ENCODE assay signal across 15 cellular contexts in the genomic region with DNA sequence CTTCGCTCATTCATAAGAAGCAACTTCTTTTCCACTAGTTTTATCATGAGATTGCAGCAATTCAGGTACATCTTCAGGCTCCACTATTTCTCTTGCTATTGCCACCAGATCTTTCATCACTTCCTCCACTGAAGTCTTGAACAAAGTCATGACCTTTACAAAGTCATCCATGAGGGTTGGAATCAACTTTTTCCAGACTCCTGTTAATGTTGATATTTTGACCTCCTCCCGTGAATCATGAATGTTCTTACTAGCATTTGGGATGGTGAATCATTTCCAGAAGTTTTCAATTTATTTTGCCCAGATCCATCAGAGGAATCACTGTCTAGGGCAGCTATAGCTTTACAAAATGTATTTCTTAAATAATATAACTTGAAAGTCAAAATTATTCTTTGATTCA. TPM values are rescaled to one million over a fixed set of nuclear protein-coding genes. Genes with fewer than 3 reads are reported as not detected.
DNase-seq lines count a peak whose midpoint lies in the region; ATAC-seq and TF ChIP-seq lines count a peak whose summit lies in the region.
"Had no signal": no experiment of that assay in that cellular context is flagged by ENCODE, and none has a peak within 500 bp of the region (broad histone marks: within the 10 kb centered on the region; RNA-seq: fewer than 3 reads in every experiment).

No MANE protein-coding gene starts in this region.

- peak overlapping the region; percentile 97 for H3K4me3 Mint-ChIP-seq in activated CD4-positive, alpha-beta T cell treated with anti-CD3 and anti-CD28 coated beads for 36 hours
- H3K4me3 Mint-ChIP-seq in IgD-negative memory B cell (peak overlapping the region; percentile 1 to 72 (median 38)), neural crest cell (peak overlapping the region; percentile 98)
- H3K4me3 Mint-ChIP-seq in activated naive CD8-positive, alpha-beta T cell treated with anti-CD3 and anti-CD28 coated beads for 36 hours, result peak overlapping the region; percentile 98

- H3K4me1 Mint-ChIP-seq in activated CD4-positive, alpha-beta T cell treated with anti-CD3 and anti-CD28 coated beads for 36 hours, result peaks cover 31% of the 10 kb centered on the region
- H3K4me1 Mint-ChIP-seq in IgD-negative memory B cell (peaks cover 28 to 41% (median 36%) of the 10 kb centered on the region in 3 donors), neural crest cell (peaks cover 33% of the 10 kb centered on the region)
- peaks cover 22% of the 10 kb centered on the region for H3K4me1 Mint-ChIP-seq in activated naive CD8-positive, alpha-beta T cell treated with anti-CD3 and anti-CD28 coated beads for 36 hours

- POLR2A ChIA-PET in activated CD4-positive, alpha-beta T cell treated with anti-CD3 and anti-CD28 coated beads for 36 hours (lab: Charles Lee), result no interaction called here

- H3K9me3 Mint-ChIP-seq in activated CD4-positive, alpha-beta T cell treated with anti-CD3 and anti-CD28 coated beads for 36 hours (ENCODE audit: low read depth), result no peaks in the 10 kb centered on the region
- no peaks in the 10 kb centered on the region for H3K9me3 Mint-ChIP-seq in IgD-negative memory B cell
- H3K9me3 Mint-ChIP-seq in activated naive CD8-positive, alpha-beta T cell treated with anti-CD3 and anti-CD28 coated beads for 36 hours, result no peaks in the 10 kb centered on the region
- H3K9me3 Mint-ChIP-seq in neural crest cell, result no peaks in the 10 kb centered on the region

- CTCF ChIA-PET in activated CD4-positive, alpha-beta T cell treated with anti-CD3 and anti-CD28 coated beads for 36 hours (lab: Charles Lee), result interaction anchor here (1.5 kb wide), 1 partner anchor 10 kb away, joined by 3 read pairs; no protein-coding TSS in a partner anchor

- TF ChIP-seq CTCF in neural crest cell (conservative IDR thresholded peaks at IDR 0.05), result no peak

- H3K27ac Mint-ChIP-seq in activated CD4-positive, alpha-beta T cell treated with anti-CD3 and anti-CD28 coated beads for 36 hours, result peak overlapping the region; percentile 61
- H3K27ac Mint-ChIP-seq in IgD-negative memory B cell (peak overlapping the region in 1 of 3 donors; percentile 5), neural crest cell (ENCODE audit: unreplicated experiment) (no peak overlapping the region)
- no peak overlapping the region for H3K27ac Mint-ChIP-seq in activated naive CD8-positive, alpha-beta T cell treated with anti-CD3 and anti-CD28 coated beads for 36 hours

- intact Hi-C loops in activated CD4-positive, alpha-beta T cell treated with anti-CD3 and anti-CD28 coated beads for 36 hours (cut with DNase I, micrococcal nuclease), result no loop called here

- no peak for DNase-seq in activated CD4-positive, alpha-beta T cell treated with anti-CD3 and anti-CD28 coated beads for 36 hours
- DNase-seq in activated CD4-positive, alpha-beta T cell treated with anti-CD3 and anti-CD28 coated beads, Interleukin-2, amount 50 U/mL, for 48 hours, result no peak
- no peak for DNase-seq in activated naive CD8-positive, alpha-beta T cell treated with anti-CD3 and anti-CD28 coated beads for 36 hours
- DNase-seq in neural crest cell (ENCODE audit: low read depth, low spot score) (no peak), NCI-H2227 treated with DMSO at 0.1 percent for 48 hours (lab: John Stamatoyannopoulos, UW) (no peak), COLO668 (lab: John Stamatoyannopoulos, UW; ENCODE audit: unreplicated experiment) (no peak)
- DNase-seq: NCI-H524, SJCRH30, spleen had no signal

- no peaks in the 10 kb centered on the region for H3K27me3 Mint-ChIP-seq in activated CD4-positive, alpha-beta T cell treated with anti-CD3 and anti-CD28 coated beads for 36 hours
- H3K27me3 Mint-ChIP-seq in IgD-negative memory B cell (no peaks in the 10 kb centered on the region), neural crest cell (ENCODE audit: low read depth) (no peaks in the 10 kb centered on the region)
- no peaks in the 10 kb centered on the region for H3K27me3 Mint-ChIP-seq in activated naive CD8-positive, alpha-beta T cell treated with anti-CD3 and anti-CD28 coated beads for 36 hours

- ATAC-seq in activated CD4-positive, alpha-beta T cell treated with anti-CD3 and anti-CD28 coated beads for 36 hours, result no peak
- ATAC-seq in esophagus mucosa, result no peak

- peaks cover 10% of the 10 kb centered on the region for H3K36me3 Mint-ChIP-seq in activated CD4-positive, alpha-beta T cell treated with anti-CD3 and anti-CD28 coated beads for 36 hours (ENCODE audit: low read depth)
- no peaks in the 10 kb centered on the region for H3K36me3 Mint-ChIP-seq in IgD-negative memory B cell
- H3K36me3 Mint-ChIP-seq in activated naive CD8-positive, alpha-beta T cell treated with anti-CD3 and anti-CD28 coated beads for 36 hours, result peaks cover 9% of the 10 kb centered on the region
- peaks cover 2% of the 10 kb centered on the region for H3K36me3 Mint-ChIP-seq in neural crest cell (ENCODE audit: low read depth)

RNA-seq across cellular contexts. Expression of gene CENPQ, which starts 1.5 kb away (rescaled TPM):
- 10 to 100 TPM; 14.1 to 16.6 TPM for total RNA-seq in activated CD4-positive, alpha-beta T cell treated with anti-CD3 and anti-CD28 coated beads for 36 hours
- 4.6 TPM for polyA plus RNA-seq in IgD-negative memory B cell
- 10 to 100 TPM; 22.5 to 23.9 TPM for total RNA-seq in activated naive CD8-positive, alpha-beta T cell treated with anti-CD3 and anti-CD28 coated beads for 36 hours
- total RNA-seq in neural crest cell (12.1 and 13.1 TPM in 2 replicates), esophagus mucosa (3.3 TPM)

RNA-seq across cellular contexts. Expression of gene MMUT, which starts 1.6 kb away (rescaled TPM):
- total RNA-seq in activated CD4-positive, alpha-beta T cell treated with anti-CD3 and anti-CD28 coated beads for 36 hours, result 10 to 100 TPM; 10.5 to 14.8 TPM
- polyA plus RNA-seq in IgD-negative memory B cell, result 10.4 TPM
- 10 to 100 TPM; 11.3 to 11.5 TPM for total RNA-seq in activated naive CD8-positive, alpha-beta T cell treated with anti-CD3 and anti-CD28 coated beads for 36 hours
- total RNA-seq in neural crest cell, result 16.9 and 19.2 TPM in 2 replicates
- 15.3 TPM for total RNA-seq in esophagus mucosa

RNA-seq across cellular contexts. Expression of gene GLYATL3, which starts 35.0 kb away (rescaled TPM):
- not detected for total RNA-seq in activated CD4-positive, alpha-beta T cell treated with anti-CD3 and anti-CD28 coated beads for 36 hours
- polyA plus RNA-seq in IgD-negative memory B cell, result not detected
- not detected for total RNA-seq in activated naive CD8-positive, alpha-beta T cell treated with anti-CD3 and anti-CD28 coated beads for 36 hours
- total RNA-seq in neural crest cell (not detected in 2 replicates), esophagus mucosa (not detected)
- total RNA-seq: cardiac muscle cell, myocyte, SJCRH30, spleen had no signal
- polyA plus RNA-seq: AG04450, cardiac muscle cell, esophagus, spleen had no signal

Comparison
In these comparisons a context has a peak if more than half of its experiments do, and no peak if none do; other contexts are left out.
1. H3K4me3 Mint-ChIP-seq: peak in every context shown above with its lines; median percentile 98 in activated naive CD8-positive, alpha-beta T cell treated with anti-CD3 and anti-CD28 coated beads for 36 hours; 98 in neural crest cell; 97 in activated CD4-positive, alpha-beta T cell treated with anti-CD3 and anti-CD28 coated beads for 36 hours; 38 in IgD-negative memory B cell.